ENCODE assay signal across 23 cellular contexts in genomic region chr14:92703516-92703915, GRCh38. TPM values are rescaled to one million over a fixed set of nuclear protein-coding genes. Genes with fewer than 3 reads are reported as not detected.
DNase-seq lines count a peak whose midpoint lies in the region; ATAC-seq and TF ChIP-seq lines count a peak whose summit lies in the region.
"Had no signal": no experiment of that assay in that cellular context is flagged by ENCODE, and none has a peak within 500 bp of the region (broad histone marks: within the 10 kb centered on the region; RNA-seq: fewer than 3 reads in every experiment).

No MANE protein-coding gene starts in this region.

- H3K9me3 Mint-ChIP-seq in endothelial cell (ENCODE audit: unreplicated experiment) = no peaks in the 10 kb centered on the region
- H3K9me3 Mint-ChIP-seq in natural killer cell treated with Interleukin-12 subunit alpha and Interleukin-12 subunit beta and Interleukin-15 and Interleukin-18, amount 100 ng/mL, for 72 hours = no peaks in the 10 kb centered on the region
- no peaks in the 10 kb centered on the region for H3K9me3 Mint-ChIP-seq in CD8-positive, alpha-beta memory T cell
- H3K9me3 Mint-ChIP-seq: CD4-positive, CD25-positive, alpha-beta regulatory T cell had no signal

- H3K27ac ChIP-seq in BLaER1 = no peak overlapping the region
- H3K27ac ChIP-seq in CD8-positive, alpha-beta memory T cell (ENCODE audit: low read depth, low read length) = no peak overlapping the region

- no peaks in the 10 kb centered on the region for H3K27me3 ChIP-seq in BLaER1
- no peaks in the 10 kb centered on the region for H3K27me3 ChIP-seq in CD8-positive, alpha-beta memory T cell (ENCODE audit: insufficient read depth, low read length, poor library complexity, severe bottlenecking)
- H3K27me3 ChIP-seq: MG63 had no signal

- CTCF ChIA-PET in CD8-positive, alpha-beta memory T cell (lab: Charles Lee) = no interaction called here

- H3K4me1 Mint-ChIP-seq in T-helper 17 cell (no peaks in the 10 kb centered on the region), endothelial cell (ENCODE audit: unreplicated experiment) (no peaks in the 10 kb centered on the region)
- H3K4me1 Mint-ChIP-seq in natural killer cell treated with Interleukin-12 subunit alpha and Interleukin-12 subunit beta and Interleukin-15 and Interleukin-18, amount 100 ng/mL, for 72 hours (ENCODE audit: low read depth in 2 of 2) = peaks cover 15 to 19% of the 10 kb centered on the region in 2 donors
- H3K4me1 Mint-ChIP-seq in CD8-positive, alpha-beta memory T cell = no peaks in the 10 kb centered on the region
- H3K4me1 Mint-ChIP-seq: CD4-positive, CD25-positive, alpha-beta regulatory T cell had no signal

- H3K36me3 ChIP-seq in BLaER1 = peaks cover 12% of the 10 kb centered on the region; the same call in 1 of the 2 replicates
- H3K36me3 ChIP-seq in CD8-positive, alpha-beta memory T cell (ENCODE audit: insufficient read depth, low read length) = no peaks in the 10 kb centered on the region
- H3K36me3 ChIP-seq: MG63 had no signal

- POLR2A ChIA-PET in CD8-positive, alpha-beta memory T cell (lab: Charles Lee) = no interaction called here

- no peak for DNase-seq in T-helper 17 cell
- no peak for DNase-seq in endothelial cell (ENCODE audit: low spot score)
- DNase-seq in sciatic nerve (ENCODE audit: low spot score) = peak; percentile 37
- no peak for DNase-seq in NOMO-1 treated with dmso at 0.1 percent for 144 hours (lab: John Stamatoyannopoulos, UW; ENCODE audit: unreplicated experiment)
- no peak for DNase-seq in natural killer cell treated with Interleukin-12 subunit alpha and Interleukin-12 subunit beta and Interleukin-15 and Interleukin-18, amount 100 ng/mL, for 72 hours (ENCODE audit: low spot score)
- no peak for DNase-seq in CD8-positive, alpha-beta memory T cell
- DNase-seq in activated naive CD4-positive, alpha-beta T cell treated with anti-CD3 and anti-CD28 coated beads, Interleukin-2, amount 50 U/mL, for 16 hours = no peak
- DNase-seq: 8988T; Caco-2; CD4-positive, CD25-positive, alpha-beta regulatory T cell; DMS 273 treated with DMSO at 0.1 percent for 48 hours; DND-41; MG63; NCI-H1417; NCI-H1694 treated with DMSO at 0.1 percent for 48 hours; NCI-H2081 treated with DMSO at 0.1 percent for 48 hours; NCI-H2171 treated with DMSO at 0.1 percent for 48 hours; NCI-H446; NCI-H526 treated with DMSO at 0.1 percent for 48 hours; PC-3; Right ventricle myocardium superior had no signal

- TF ChIP-seq CTCF in endothelial cell (IDR thresholded peaks at IDR 0.05; ENCODE audit: unreplicated experiment) = no peak

- H3K4me1 ChIP-seq in BLaER1 = peaks cover 55% of the 10 kb centered on the region
- H3K4me1 ChIP-seq in CD8-positive, alpha-beta memory T cell (ENCODE audit: insufficient read depth, low read length) = no peaks in the 10 kb centered on the region
- H3K4me1 ChIP-seq: Caco-2 had no signal

- H4K20me1 ChIP-seq in BLaER1 = no peaks in the 10 kb centered on the region

- intact Hi-C loops in sciatic nerve (cut with DNase I) = no loop called here

- ATAC-seq in T-helper 17 cell = no peak
- no peak for ATAC-seq in sciatic nerve
- no peak for ATAC-seq in natural killer cell treated with Interleukin-12 subunit alpha and Interleukin-12 subunit beta and Interleukin-15 and Interleukin-18, amount 100 ng/mL, for 72 hours
- ATAC-seq: HCT116, PC-3 had no signal

- H3K4me3 Mint-ChIP-seq in T-helper 17 cell (peak overlapping the region; percentile 61), endothelial cell (ENCODE audit: unreplicated experiment) (peak overlapping the region; percentile 44)
- no peak overlapping the region for H3K4me3 Mint-ChIP-seq in natural killer cell treated with Interleukin-12 subunit alpha and Interleukin-12 subunit beta and Interleukin-15 and Interleukin-18, amount 100 ng/mL, for 72 hours
- H3K4me3 Mint-ChIP-seq in CD8-positive, alpha-beta memory T cell = no peak overlapping the region
- H3K4me3 Mint-ChIP-seq: CD4-positive, CD25-positive, alpha-beta regulatory T cell had no signal

- peaks cover 3% of the 10 kb centered on the region for H3K36me3 Mint-ChIP-seq in T-helper 17 cell (ENCODE audit: low read depth)
- peaks cover 36% of the 10 kb centered on the region for H3K36me3 Mint-ChIP-seq in endothelial cell (ENCODE audit: low read depth, unreplicated experiment)
- no peaks in the 10 kb centered on the region for H3K36me3 Mint-ChIP-seq in natural killer cell treated with Interleukin-12 subunit alpha and Interleukin-12 subunit beta and Interleukin-15 and Interleukin-18, amount 100 ng/mL, for 72 hours
- H3K36me3 Mint-ChIP-seq in CD8-positive, alpha-beta memory T cell = no peaks in the 10 kb centered on the region

- H3K27ac Mint-ChIP-seq in T-helper 17 cell (no peak overlapping the region), endothelial cell (ENCODE audit: unreplicated experiment) (no peak overlapping the region)
- peak overlapping the region in 1 of 2 donors; percentile 17 for H3K27ac Mint-ChIP-seq in natural killer cell treated with Interleukin-12 subunit alpha and Interleukin-12 subunit beta and Interleukin-15 and Interleukin-18, amount 100 ng/mL, for 72 hours
- H3K27ac Mint-ChIP-seq in CD8-positive, alpha-beta memory T cell = peak overlapping the region in 1 of 8 donors; percentile 92
- H3K27ac Mint-ChIP-seq: CD4-positive, CD25-positive, alpha-beta regulatory T cell had no signal

- H3K9ac ChIP-seq in BLaER1 = no peak overlapping the region; the same call in 1 of the 2 replicates

- H3K9me3 ChIP-seq in BLaER1 (no peaks in the 10 kb centered on the region), T-helper 17 cell (ENCODE audit: control insufficient read depth, low read length, poor library complexity, severe bottlenecking) (no peaks in the 10 kb centered on the region)
- no peaks in the 10 kb centered on the region for H3K9me3 ChIP-seq in CD8-positive, alpha-beta memory T cell (ENCODE audit: low read length)
- H3K9me3 ChIP-seq: Caco-2, MG63 had no signal

- peaks cover 24% of the 10 kb centered on the region for H3K27me3 Mint-ChIP-seq in T-helper 17 cell
- peaks cover 3% of the 10 kb centered on the region for H3K27me3 Mint-ChIP-seq in endothelial cell (ENCODE audit: unreplicated experiment)
- H3K27me3 Mint-ChIP-seq in natural killer cell treated with Interleukin-12 subunit alpha and Interleukin-12 subunit beta and Interleukin-15 and Interleukin-18, amount 100 ng/mL, for 72 hours = peaks cover 0 to 14% of the 10 kb centered on the region in 2 donors
- H3K27me3 Mint-ChIP-seq in CD8-positive, alpha-beta memory T cell = peaks cover 24 to 31% of the 10 kb centered on the region in 2 donors

- peak overlapping the region; percentile 77 for H3K4me2 ChIP-seq in BLaER1

- H3K4me3 ChIP-seq in BLaER1 = no peak overlapping the region
- no peak overlapping the region for H3K4me3 ChIP-seq in CD8-positive, alpha-beta memory T cell (ENCODE audit: low read length)
- H3K4me3 ChIP-seq: MG63 had no signal

RNA-seq across cellular contexts. Expression of gene LGMN, which starts 44.9 kb away (rescaled TPM):
- 1 to 10 TPM; 5.2 to 8.3 TPM for total RNA-seq in T-helper 17 cell
- 97.6 TPM for total RNA-seq in endothelial cell (ENCODE audit: unreplicated experiment)
- total RNA-seq in sciatic nerve = 118 TPM
- total RNA-seq in natural killer cell treated with Interleukin-12 subunit alpha and Interleukin-12 subunit beta and Interleukin-15 and Interleukin-18, amount 100 ng/mL, for 72 hours = not detected
- total RNA-seq in CD8-positive, alpha-beta memory T cell = 1 to 10 TPM; 6.0 to 7.0 TPM
- polyA plus RNA-seq in CD8-positive, alpha-beta memory T cell = 7.0 TPM

Comparison
In these comparisons a context has a peak if more than half of its experiments do, and no peak if none do; other contexts are left out.
1. H3K4me3 Mint-ChIP-seq: peak in T-helper 17 cell (single experiment) and endothelial cell (single experiment); none in natural killer cell treated with Interleukin-12 subunit alpha and Interleukin-12 subunit beta and Interleukin-15 and Interleukin-18, amount 100 ng/mL, for 72 hours (single experiment) and CD8-positive, alpha-beta memory T cell (0 of 7).
2. RNA of gene LGMN, which starts 44.9 kb away (total RNA-seq): 118 TPM in sciatic nerve (single experiment) and 97.6 TPM in endothelial cell (single experiment); 5.2 to 8.3 TPM in T-helper 17 cell, 6.0 to 7.0 TPM in CD8-positive, alpha-beta memory T cell and not detected in natural killer cell treated with Interleukin-12 subunit alpha and Interleukin-12 subunit beta and Interleukin-15 and Interleukin-18, amount 100 ng/mL, for 72 hours; every median in the first group is over 10 times any median in the second.